ENCODE assay signal across 21 cellular contexts in the genomic region with DNA sequence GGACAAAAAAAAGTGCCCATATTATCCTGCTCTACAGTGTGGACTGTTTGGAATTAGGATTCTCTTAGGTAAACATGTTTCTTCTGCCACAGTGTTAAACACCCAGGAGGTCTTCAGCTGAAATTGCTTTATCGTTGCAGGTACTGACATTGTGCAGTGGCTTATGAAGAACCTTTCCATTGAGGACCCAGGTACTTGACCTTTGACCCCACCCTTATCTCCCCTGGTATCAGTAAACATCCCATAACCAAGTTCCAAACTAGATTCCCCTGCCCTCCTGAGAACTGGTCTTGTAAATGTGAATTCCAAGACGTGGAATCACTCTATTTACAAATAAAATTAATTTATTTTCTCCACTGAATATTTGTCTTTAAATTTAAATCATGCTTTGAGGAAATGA.
"Had no signal": no experiment of that assay in that cellular context is flagged by ENCODE, and none has a peak within 500 bp of the region (broad histone marks: within the 10 kb centered on the region; RNA-seq: fewer than 3 reads in every experiment).

No MANE protein-coding gene starts in this region.

- H3K9ac ChIP-seq: KMS-11 had no signal

- H3K36me3 ChIP-seq: MG63, SJSA1 had no signal

- H3K27ac ChIP-seq: SJSA1, SK-N-MC had no signal

- H3K4me3 ChIP-seq: MG63, SJSA1, SK-N-MC had no signal

- H3K4me2 ChIP-seq: KMS-11 had no signal

- H3K9me3 ChIP-seq: MG63, SJSA1 had no signal

- H3K4me1 ChIP-seq: SJSA1 had no signal

- H3K27me3 ChIP-seq: MG63, SJSA1 had no signal

- DNase-seq: IMR-90, MG63, NCI-H1092, NCI-H1105 treated with DMSO at 0.1 percent for 48 hours, NCI-H1436, NCI-H187, NCI-H2029, NCI-H2081 treated with DMSO at 0.1 percent for 48 hours, NCI-H2171, NCI-H226, NCI-H446, NCI-H510A, NCI-H524 treated with DMSO at 0.1 percent for 48 hours, NCI-H69, NCI-H774, Right ventricle myocardium superior, RPMI8226, SIG-M5 had no signal
